1 cellular context compared by ENCODE assay signal in the genomic region with DNA sequence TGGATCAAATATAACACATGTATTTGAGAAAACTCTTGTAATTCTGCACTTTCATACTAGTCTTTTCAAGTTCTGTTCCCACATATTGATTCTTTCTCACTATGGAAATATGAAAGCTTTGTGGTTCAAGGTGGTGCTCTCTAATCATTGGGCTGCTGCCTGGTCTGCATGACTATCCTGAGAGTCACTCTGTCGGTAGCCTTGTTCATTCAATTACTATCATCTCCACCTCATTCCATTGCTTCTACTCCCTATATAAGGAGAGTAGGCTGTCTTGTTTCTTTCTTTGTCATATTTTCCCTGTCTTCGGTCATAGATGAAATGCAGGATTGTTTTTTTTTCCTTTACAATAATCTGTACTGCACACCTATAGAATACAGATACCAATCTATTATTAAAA.
TF ChIP-seq lines count a peak whose summit lies in the region.

No MANE protein-coding gene starts in this region.

TF ChIP-seq in HCT116, 20 proteins besides CTCF, POLR2A, EP300 and RAD21 (continued from another document):
- TF ChIP-seq, protein P1, sequence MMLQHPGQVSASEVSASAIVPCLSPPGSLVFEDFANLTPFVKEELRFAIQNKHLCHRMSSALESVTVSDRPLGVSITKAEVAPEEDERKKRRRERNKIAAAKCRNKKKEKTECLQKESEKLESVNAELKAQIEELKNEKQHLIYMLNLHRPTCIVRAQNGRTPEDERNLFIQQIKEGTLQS (IDR thresholded peaks at IDR 0.05): no peak
- TF ChIP-seq CEBPB (IDR thresholded peaks at IDR 0.05; ENCODE audit: low read depth) (peak; percentile 83), FOSL1 (IDR thresholded peaks at IDR 0.05; ENCODE audit: low read depth) (peak; percentile 96), SRF (IDR thresholded peaks at IDR 0.05; ENCODE audit: low read depth) (peak; percentile 98), EGR1 (IDR thresholded peaks at IDR 0.05; ENCODE audit: low read depth) (0 out of 2 replicates have a peak, but pooled peaks have one; percentile 43), TCF7L2 (IDR thresholded peaks at IDR 0.05; ENCODE audit: borderline replicate concordance, extremely low read depth, insufficient read depth, insufficient read length) (peak; percentile 85), POLR2AphosphoS5 (IDR thresholded peaks at IDR 0.05; ENCODE audit: low read depth, low read length) (peak; percentile 49), JUND (IDR thresholded peaks at IDR 0.05) (peak; percentile 97)
